In genomic region chr6:150631283-150631981, GRCh38 we compare ENCODE assay signal across 14 cellular contexts. TPM values are rescaled to one million over a fixed set of nuclear protein-coding genes. Genes with fewer than 3 reads are reported as not detected.
DNase-seq lines count a peak whose midpoint lies in the region; ATAC-seq, FAIRE-seq and TF ChIP-seq lines count a peak whose summit lies in the region.
"Had no signal": no experiment of that assay in that cellular context is flagged by ENCODE, and none has a peak within 500 bp of the region (broad histone marks: within the 10 kb centered on the region; RNA-seq: fewer than 3 reads in every experiment).

No MANE protein-coding gene starts in this region.

- in situ Hi-C loops in GM23248 (cut with MboI) = no loop called here

- peak; percentile 90 for FAIRE-seq in GM12891 (lab: Jason Lieb, UNC)

- H3K27me3 ChIP-seq in Loucy (ENCODE audit: insufficient read depth, low read length, poor library complexity, severe bottlenecking) (no peaks in the 10 kb centered on the region), GM23248 (replicated peaks; ENCODE audit: insufficient read depth) (no peaks in the 10 kb centered on the region)

- H3K9me2 ChIP-seq in Loucy (replicated peaks; ENCODE audit: low read depth, low read length) = no peaks in the 10 kb centered on the region
- H3K9me2 ChIP-seq in GM23248 (ENCODE audit: insufficient read depth) = no peaks in the 10 kb centered on the region; the same call in 1 of the 2 replicates

- WGBS in GM23248 (ENCODE audit: low coverage in 1 of 2, low lambda C conversion rate in 2 of 2, missing lambda C conversion rate in 2 of 2), 2 experiments = 85 to 86% methylated on average over 12 of the region's 12 CpGs

- H3K79me2 ChIP-seq in Loucy (ENCODE audit: insufficient read depth, low read length) (peaks cover 97% of the 10 kb centered on the region), GM23248 (ENCODE audit: insufficient read depth) (no peaks in the 10 kb centered on the region)

- no peaks in the 10 kb centered on the region for H3K36me3 Mint-ChIP-seq in naive B cell
- no peaks in the 10 kb centered on the region for H3K36me3 Mint-ChIP-seq in mesothelial cell of epicardium

- peaks cover 3% of the 10 kb centered on the region; the same call in 1 of the 2 replicates for H3K36me3 ChIP-seq in Loucy (ENCODE audit: insufficient read depth, low read length)
- no peaks in the 10 kb centered on the region for H3K36me3 ChIP-seq in GM23248 (ENCODE audit: low read depth)
- H3K36me3 ChIP-seq: neutrophil had no signal

- H3F3A ChIP-seq in Loucy (ENCODE audit: low read depth) (peaks cover 6% of the 10 kb centered on the region; the same call in 1 of the 2 replicates), GM23248 (ENCODE audit: insufficient read depth) (peaks cover 8% of the 10 kb centered on the region; the same call in 1 of the 2 replicates)

- H3K4me3 ChIP-seq in Loucy (ENCODE audit: low read length, poor library complexity, severe bottlenecking) (no peak overlapping the region), GM23248 (no peak overlapping the region)
- H3K4me3 ChIP-seq: GM23338, SK-N-MC had no signal

- H3K27ac ChIP-seq in GM23248 = no peak overlapping the region
- H3K27ac ChIP-seq: neutrophil, SK-N-MC had no signal

- H3K27ac Mint-ChIP-seq in naive B cell = peak overlapping the region; percentile 98 to 100 (median 99)
- H3K27ac Mint-ChIP-seq in mesothelial cell of epicardium = no peak overlapping the region
- H3K27ac Mint-ChIP-seq: endodermal cell, GM23338 had no signal

- peaks cover 75 to 93% (median 89%) of the 10 kb centered on the region in 3 donors for H3K4me1 Mint-ChIP-seq in naive B cell
- H3K4me1 Mint-ChIP-seq in mesothelial cell of epicardium = peaks cover 71% of the 10 kb centered on the region

- H3K4me1 ChIP-seq in Loucy (ENCODE audit: insufficient read depth, low read length, poor library complexity, severe bottlenecking) (peaks cover 73% of the 10 kb centered on the region), GM23248 (ENCODE audit: insufficient read depth) (peaks cover 24% of the 10 kb centered on the region)

- H3K9ac ChIP-seq in Loucy (ENCODE audit: low read depth, low read length, poor library complexity, severe bottlenecking) (peak overlapping the region; percentile 31), GM23248 (no peak overlapping the region)

- no peaks in the 10 kb centered on the region for H3K27me3 Mint-ChIP-seq in naive B cell
- no peaks in the 10 kb centered on the region for H3K27me3 Mint-ChIP-seq in mesothelial cell of epicardium (ENCODE audit: low read depth)

- TF ChIP-seq POLR2A in GM12891 (IDR thresholded peaks at IDR 0.05; ENCODE audit: low read depth, low read length) = no peak

- no peak overlapping the region for H3K4me2 ChIP-seq in Loucy (ENCODE audit: low read depth, low read length, poor library complexity, severe bottlenecking)
- H3K4me2 ChIP-seq in GM23248 (ENCODE audit: unreplicated experiment) = no peak overlapping the region
- H3K4me2 ChIP-seq: GM23338 had no signal

- no peak for DNase-seq in GM12891 (ENCODE audit: insufficient read length, low spot score)
- peak; percentile 85 for DNase-seq in naive B cell
- DNase-seq in SKM-1 treated with dmso at 0.1 percent for 144 hours (lab: John Stamatoyannopoulos, UW; ENCODE audit: unreplicated experiment) = no peak
- no peak for DNase-seq in NCI-H1436 treated with DMSO at 0.1 percent for 48 hours (lab: John Stamatoyannopoulos, UW)
- DNase-seq in GM23248 = no peak
- DNase-seq in mesothelial cell of epicardium (ENCODE audit: low spot score in 2 of 2, unreplicated experiment in 2 of 2) = no peak
- DNase-seq: EL, endodermal cell, NCI-H2171 treated with DMSO at 0.1 percent for 48 hours had no signal

- H3K9me3 ChIP-seq in Loucy (ENCODE audit: insufficient read depth, low read depth, low read length) (no peaks in the 10 kb centered on the region), GM23248 (ENCODE audit: low read depth) (no peaks in the 10 kb centered on the region)
- H3K9me3 ChIP-seq: neutrophil had no signal

- H2AFZ ChIP-seq in Loucy (ENCODE audit: low read length) (no peak overlapping the region), GM23248 (no peak overlapping the region)
- H2AFZ ChIP-seq: GM23338 had no signal

- no peaks in the 10 kb centered on the region for H3K9me3 Mint-ChIP-seq in naive B cell
- H3K9me3 Mint-ChIP-seq in mesothelial cell of epicardium = no peaks in the 10 kb centered on the region
- H3K9me3 Mint-ChIP-seq: endodermal cell had no signal

- H3K4me3 Mint-ChIP-seq in naive B cell (peak overlapping the region; percentile 91 to 99 (median 98)), mesothelial cell of epicardium (no peak overlapping the region)
- H3K4me3 Mint-ChIP-seq: endodermal cell, GM23338 had no signal

- H4K20me1 ChIP-seq in Loucy (ENCODE audit: insufficient read depth, low read length, poor library complexity, severe bottlenecking) (no peaks in the 10 kb centered on the region), GM23248 (ENCODE audit: insufficient read depth) (no peaks in the 10 kb centered on the region)

- ATAC-seq in GM19397 (IDR thresholded peaks at IDR 0.05; ENCODE audit: unreplicated experiment) = peak; percentile 40
- peak; percentile 79 to 82 for ATAC-seq in naive B cell (ENCODE audit: low read depth in 2 of 2)
- ATAC-seq: GM23338 had no signal

- TF ChIP-seq CTCF in Loucy (conservative IDR thresholded peaks at IDR 0.05; ENCODE audit: low read length) (no peak), mesothelial cell of epicardium (IDR thresholded peaks at IDR 0.05; ENCODE audit: unreplicated experiment) (no peak)

TF ChIP-seq in GM12891, 5 proteins besides CTCF, POLR2A, EP300 and RAD21:
- TF ChIP-seq POU2F2 (IDR thresholded peaks at IDR 0.05; ENCODE audit: low read depth, low read length) (0 out of 2 replicates have a peak, but pooled peaks have one; percentile 10), TAF1 (IDR thresholded peaks at IDR 0.05; ENCODE audit: low read depth, low read length) (no peak), SPI1 (IDR thresholded peaks at IDR 0.05; ENCODE audit: low read depth, low read length) (peak; percentile 54), PAX5 (IDR thresholded peaks at IDR 0.05; ENCODE audit: insufficient read depth, low read length, severe bottlenecking) (no peak), POLR2AphosphoS5 (IDR thresholded peaks at IDR 0.05; ENCODE audit: low read depth, low read length) (no peak)

RNA-seq across cellular contexts. Expression of gene PLEKHG1, which starts 31.7 kb away (rescaled TPM):
- polyA plus RNA-seq in GM12891 (2012; ENCODE audit: low read depth, missing spikeins) = 2.2 TPM
- 10 to 100 TPM; 38.3 to 82.2 (median 50.0) TPM for polyA plus RNA-seq in naive B cell (ENCODE audit: low read depth in 6 of 6)
- 0.11 and 3.7 TPM in 2 replicates for total RNA-seq in GM23248 (2014; rRNA removed; shearing (Covaris generic))
- polyA plus RNA-seq in GM23248 (2016; fragmentation: Nextera tagmentation; extraction: Ambion mirVana) = 0.20 and 0.51 TPM in 2 replicates
- 65.7 to 69.4 TPM (median 69.3 TPM) in 3 replicates for total RNA-seq in mesothelial cell of epicardium

Comparison
In these comparisons a context has a peak if more than half of its experiments do, and no peak if none do; other contexts are left out.
1. RNA of gene PLEKHG1, which starts 31.7 kb away (total RNA-seq): 65.7 to 69.4 TPM in mesothelial cell of epicardium; 0.11 to 3.7 TPM in GM23248; every median in the first group is over 10 times any median in the second.